Comparison of ENCODE assay signal across 9 cellular contexts in the genomic region with DNA sequence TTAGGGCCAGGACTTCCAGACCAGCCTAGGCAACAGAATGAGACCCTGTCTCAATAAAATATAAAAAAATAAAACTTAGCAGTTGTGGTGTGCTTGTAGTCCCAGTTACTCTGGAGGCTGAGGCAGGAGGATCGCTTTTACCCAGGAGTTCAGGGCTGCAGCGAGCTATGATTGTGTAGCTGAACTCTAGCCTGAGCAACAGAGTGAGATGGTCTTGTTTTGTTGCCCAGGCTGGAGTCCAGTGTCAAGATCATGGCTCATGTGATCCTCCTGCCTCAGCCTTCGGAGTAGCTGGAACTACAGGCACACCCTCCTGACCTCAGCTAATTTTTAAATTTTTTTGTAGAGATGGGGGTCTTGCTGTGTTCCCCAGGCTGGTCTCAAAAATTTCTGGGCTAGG. TPM values are rescaled to one million over a fixed set of nuclear protein-coding genes. Genes with fewer than 3 reads are reported as not detected.
DNase-seq lines count a peak whose midpoint lies in the region; ATAC-seq, FAIRE-seq and TF ChIP-seq lines count a peak whose summit lies in the region.
"Had no signal": no experiment of that assay in that cellular context is flagged by ENCODE, and none has a peak within 500 bp of the region (broad histone marks: within the 10 kb centered on the region; RNA-seq: fewer than 3 reads in every experiment).

No MANE protein-coding gene starts in this region.

- H4K20me1 ChIP-seq in GM12878 (ENCODE audit: control insufficient read depth, insufficient read depth): no peaks in the 10 kb centered on the region

- H3K4me1 Mint-ChIP-seq in activated naive CD4-positive, alpha-beta T cell treated with anti-CD3 and anti-CD28 coated beads, Interleukin-2, amount 50 U/mL, for 24 hours: peaks cover 25% of the 10 kb centered on the region

- intact Hi-C loops in GM12878 (cut with micrococcal nuclease; ENCODE audit: unreplicated experiment) (loop anchor here (5.0 to 10.0 kb wide), 2 partner anchors 150 to 1692 kb away; partner anchors contain the start of gene CALR), transverse colon (cut with DNase I; ENCODE audit: low total_unique reads) (loop anchor here (10.0 kb wide), 1 partner anchor 368 kb away; the partner anchor contains the start of genes IER2 and STX10)

- H3K9me3 ChIP-seq in GM12878 (replicated peaks; ENCODE audit: control insufficient read depth, insufficient read depth, low read length): no peaks in the 10 kb centered on the region
- no peaks in the 10 kb centered on the region for H3K9me3 ChIP-seq in muscle layer of duodenum (ENCODE audit: control insufficient read depth in 1 of 2, low read length in 2 of 2)
- H3K9me3 ChIP-seq in transverse colon: no peaks in the 10 kb centered on the region

- H3K27me3 ChIP-seq in GM12878 (replicated peaks in 1 of 2; ENCODE audit: control insufficient read depth in 2 of 2, insufficient read depth in 2 of 2, low read length in 1 of 2) (no peaks in the 10 kb centered on the region), muscle layer of duodenum (ENCODE audit: low read depth, low read length) (no peaks in the 10 kb centered on the region), transverse colon (no peaks in the 10 kb centered on the region)

- no peak for DNase-seq in activated naive CD4-positive, alpha-beta T cell treated with anti-CD3 and anti-CD28 coated beads, Interleukin-2, amount 50 U/mL, for 72 hours (ENCODE audit: low spot score in 2 of 2)
- DNase-seq in GM12878 (ENCODE audit: low read depth, low spot score) (no peak), transverse colon (no peak), germinal center (ENCODE audit: low spot score) (no peak), SHP77 (lab: John Stamatoyannopoulos, UW) (no peak)
- no peak for DNase-seq in NK-92 treated with Interleukin-12 subunit alpha and Interleukin-12 subunit beta, amount 100 ng/mL, for 24 hours (lab: John Stamatoyannopoulos, UW)
- DNase-seq: activated CD4-positive, CD25-positive, alpha-beta regulatory T cell treated with anti-CD3 and anti-CD28 coated beads, Interleukin-2, amount 50 U/mL, for 72 hours had no signal

- H3K4me3 Mint-ChIP-seq in activated naive CD4-positive, alpha-beta T cell treated with anti-CD3 and anti-CD28 coated beads, Interleukin-2, amount 50 U/mL, for 24 hours: no peak overlapping the region

- SMC1A ChIA-PET in GM12878 (lab: Charles Lee; ENCODE audit: uncharacterized antibody, unreplicated experiment): interaction anchor here (0.7 to 4.1 kb wide), 3 partner anchors 9 to 321 kb away, joined by 3 to 28 read pairs (median 4); no protein-coding TSS in a partner anchor

- H3K27ac ChIP-seq in GM12878 (ENCODE audit: control insufficient read depth, insufficient read depth) (peak overlapping the region; percentile 97), muscle layer of duodenum (ENCODE audit: low read length) (peak overlapping the region; percentile 93), transverse colon (peak overlapping the region; percentile 97 to 99 (median 98))

- TF ChIP-seq EP300 in GM12878 (IDR thresholded peaks at IDR 0.05; ENCODE audit: borderline replicate concordance in 1 of 2, control insufficient read depth in 1 of 2, low read depth in 2 of 2, low read length in 2 of 2) (no peak), transverse colon (IDR thresholded peaks at IDR 0.05; ENCODE audit: low read depth) (no peak)

- H2AFZ ChIP-seq in GM12878 (ENCODE audit: control insufficient read depth, low read depth, low read length): no peak overlapping the region

- POLR2A ChIA-PET in GM12878 (lab: Charles Lee): interaction anchor here (0.6 to 3.4 kb wide), 4 partner anchors 8 to 1188 kb away, joined by 3 to 66 read pairs (median 8); no protein-coding TSS in a partner anchor

- CTCF ChIA-PET in GM12878 (lab: Yijun Ruan, JAX): interaction anchor here (0.7 to 4.2 kb wide), 3 partner anchors 9 to 63 kb away, joined by 3 to 44 read pairs (median 22); no protein-coding TSS in a partner anchor

- in situ Hi-C loops in GM12878 (cut with MboI): no loop called here
- in situ Hi-C loops in transverse colon (cut with MboI; ENCODE audit: low pct_ligation_motif_present in 1 of 4, low pct_unique_long_range_greater_than_20kb in 1 of 4, low sequenced_read_pairs in 3 of 4): no loop called here

- H3K27me3 Mint-ChIP-seq in activated naive CD4-positive, alpha-beta T cell treated with anti-CD3 and anti-CD28 coated beads, Interleukin-2, amount 50 U/mL, for 24 hours: no peaks in the 10 kb centered on the region

- peaks cover 27% of the 10 kb centered on the region for H3K79me2 ChIP-seq in GM12878 (ENCODE audit: control insufficient read depth, insufficient read depth, low read length)

- no peak for ATAC-seq in activated naive CD4-positive, alpha-beta T cell treated with anti-CD3 and anti-CD28 coated beads, Interleukin-2, amount 50 U/mL, for 72 hours
- no peak for ATAC-seq in GM12878

- no TSS peak for BruUV-seq in GM12878 (replicated peaks; lab: Mats Ljungman, UMichigan)

- H3K36me3 ChIP-seq in GM12878 (ENCODE audit: control insufficient read depth in 2 of 2, insufficient read depth in 2 of 2, low read length in 1 of 2): no peaks in the 10 kb centered on the region
- H3K36me3 ChIP-seq in muscle layer of duodenum (ENCODE audit: control insufficient read depth in 1 of 2, insufficient read depth in 2 of 2, low read length in 2 of 2): peaks cover 0 to 18% of the 10 kb centered on the region in 2 donors
- H3K36me3 ChIP-seq in transverse colon: no peaks in the 10 kb centered on the region

- FAIRE-seq in GM12878 (lab: Jason Lieb, UNC): no peak

- RAD21 ChIA-PET in GM12878 (lab: Charles Lee; ENCODE audit: unreplicated experiment): interaction anchor here (1.7 to 4.5 kb wide), 2 partner anchors 9 kb away, joined by 5 to 49 read pairs; no protein-coding TSS in a partner anchor

- no peaks in the 10 kb centered on the region for H3K36me3 Mint-ChIP-seq in activated naive CD4-positive, alpha-beta T cell treated with anti-CD3 and anti-CD28 coated beads, Interleukin-2, amount 50 U/mL, for 24 hours
- H3K36me3 Mint-ChIP-seq in activated naive CD4-positive, alpha-beta T cell treated with anti-CD3 and anti-CD28 coated beads, Interleukin-2, amount 50 U/mL, for 72 hours: peaks cover 7 to 15% of the 10 kb centered on the region in 2 donors

- TF ChIP-seq CTCF in GM12878 (IDR thresholded peaks at IDR 0.05 in 2 of 3, conservative IDR thresholded peaks at IDR 0.05 in 1 of 3; ENCODE audit: control insufficient read depth in 2 of 3, extremely low read depth in 1 of 3, insufficient read depth in 1 of 3, low read depth in 3 of 3, low read length in 3 of 3) (no peak), transverse colon (IDR thresholded peaks at IDR 0.05) (no peak)

- no peak overlapping the region for H3K9ac ChIP-seq in GM12878 (ENCODE audit: control insufficient read depth, insufficient read depth, low read length)

- peaks cover 68% of the 10 kb centered on the region for H3K4me1 ChIP-seq in GM12878 (ENCODE audit: control insufficient read depth, insufficient read depth, low read length)
- peaks cover 30 to 35% of the 10 kb centered on the region in 2 donors for H3K4me1 ChIP-seq in muscle layer of duodenum (ENCODE audit: control insufficient read depth in 1 of 2, insufficient read depth in 2 of 2, low read length in 2 of 2)
- H3K4me1 ChIP-seq in transverse colon: peaks cover 46 to 82% (median 78%) of the 10 kb centered on the region in 4 donors

- no peak for TF ChIP-seq RAD21 in GM12878 (IDR thresholded peaks at IDR 0.05; ENCODE audit: insufficient read depth, low read depth, low read length)

- no peaks in the 10 kb centered on the region for H3K9me3 Mint-ChIP-seq in activated naive CD4-positive, alpha-beta T cell treated with anti-CD3 and anti-CD28 coated beads, Interleukin-2, amount 50 U/mL, for 24 hours
- no peaks in the 10 kb centered on the region for H3K9me3 Mint-ChIP-seq in activated naive CD4-positive, alpha-beta T cell treated with anti-CD3 and anti-CD28 coated beads, Interleukin-2, amount 50 U/mL, for 72 hours

- peak overlapping the region; percentile 24 for H3K27ac Mint-ChIP-seq in activated naive CD4-positive, alpha-beta T cell treated with anti-CD3 and anti-CD28 coated beads, Interleukin-2, amount 50 U/mL, for 24 hours
- H3K27ac Mint-ChIP-seq in activated naive CD4-positive, alpha-beta T cell treated with anti-CD3 and anti-CD28 coated beads, Interleukin-2, amount 50 U/mL, for 72 hours: peak overlapping the region in 1 of 2 donors; percentile 26

- TF ChIP-seq POLR2A in GM12878 (IDR thresholded peaks at IDR 0.05; ENCODE audit: low read depth, low read length) (no peak), transverse colon (IDR thresholded peaks at IDR 0.05) (no peak)

- WGBS in GM12878 (ENCODE audit: insufficient coverage, insufficient replicate concordance, low lambda C conversion rate, missing lambda C conversion rate): 88% methylated on average over 3 of the region's 3 CpGs
- WGBS in transverse colon (ENCODE audit: low coverage in 1 of 2), 2 donors: 87% methylated on average over 3 of the region's 3 CpGs; no CpG with 5 or more reads in 1 of the 2 donors

- H3K4me3 ChIP-seq in GM12878: no peak overlapping the region
- no peak overlapping the region for H3K4me3 ChIP-seq in muscle layer of duodenum (ENCODE audit: low read depth in 1 of 2, low read length in 2 of 2)
- H3K4me3 ChIP-seq in transverse colon: no peak overlapping the region

- no peak overlapping the region for H3K4me2 ChIP-seq in GM12878 (ENCODE audit: control insufficient read depth, insufficient read depth)

RNA-seq across cellular contexts. Expression of gene JUNB, which starts 4.3 kb away (rescaled TPM):
- total RNA-seq in activated naive CD4-positive, alpha-beta T cell treated with anti-CD3 and anti-CD28 coated beads, Interleukin-2, amount 50 U/mL, for 72 hours: 100 to 1,000 TPM; 400 to 402 TPM
- total RNA-seq in GM12878 (2013; cell fraction: nucleolus; rRNA removed): 202 and 232 TPM in 2 replicates
- total RNA-seq in GM12878 (2014; rRNA removed) (102 and 110 TPM in 2 replicates), GM12878 (2014; rRNA removed; fragmentation: Illumina TruSeq; extraction: Trizol) (15.2 and 17.0 TPM in 2 replicates), GM12878 (2021) (116 and 123 TPM in 2 replicates), transverse colon (100 to 1,000 TPM; 386 to 857 (median 664) TPM)
- 6.7 TPM for polyA plus RNA-seq in GM12878 (2011; ENCODE audit: low read depth)
- polyA plus RNA-seq in GM12878 (2011; rRNA removed) (17.2 and 65.1 TPM in 2 replicates), GM12878 (2014; fragmentation: Illumina TruSeq; extraction: Trizol) (0.51 and 4.8 TPM in 2 replicates), GM12878 (2014; fragmentation: Nextera tagmentation; extraction: Ambion mirVana) (1 to 10 TPM in 1 of 2 experiments, under 1 TPM in 1; 0.55 to 2.4 TPM), GM12878 (2014; rRNA removed) (144 and 154 TPM in 2 replicates), GM12878 (2016; fragmentation: Nextera tagmentation; extraction: Ambion mirVana) (10 to 100 TPM; 71.6 to 96.6 TPM)
- polyA plus RNA-seq in GM12878 (2011; cell fraction: cytosol; rRNA removed): 146 and 179 TPM in 2 replicates
- polyA plus RNA-seq in GM12878 (2011; cell fraction: nucleus; rRNA removed): 238 and 308 TPM in 2 replicates
- polyA plus RNA-seq in GM12878 (2012): 47.0 and 94.2 TPM in 2 replicates
- 20.8 and 48.9 TPM in 2 replicates for polyA minus RNA-seq in GM12878 (2011; rRNA and poly(A)+ RNA removed)
- polyA minus RNA-seq in GM12878 (2011; cell fraction: cytosol; rRNA and poly(A)+ RNA removed): 62.3 and 63.3 TPM in 2 replicates
- polyA minus RNA-seq in GM12878 (2011; cell fraction: nucleus; rRNA and poly(A)+ RNA removed): 99.1 and 140 TPM in 2 replicates

RNA-seq across cellular contexts. Expression of gene HOOK2, which starts 11.6 kb away (rescaled TPM):
- total RNA-seq in activated naive CD4-positive, alpha-beta T cell treated with anti-CD3 and anti-CD28 coated beads, Interleukin-2, amount 50 U/mL, for 72 hours: 10 to 100 TPM; 37.9 to 41.5 TPM
- 23.1 and 31.7 TPM in 2 replicates for total RNA-seq in GM12878 (2013; cell fraction: nucleolus; rRNA removed)
- 5.8 and 6.8 TPM in 2 replicates for total RNA-seq in GM12878 (2014; rRNA removed)
- total RNA-seq in GM12878 (2014; rRNA removed; fragmentation: Illumina TruSeq; extraction: Trizol): 3.4 and 3.8 TPM in 2 replicates
- total RNA-seq in GM12878 (2021): 6.4 and 8.3 TPM in 2 replicates
- 6.3 TPM for polyA plus RNA-seq in GM12878 (2011; ENCODE audit: low read depth)
- 3.3 and 3.5 TPM in 2 replicates for polyA plus RNA-seq in GM12878 (2011; rRNA removed)
- polyA plus RNA-seq in GM12878 (2011; cell fraction: cytosol; rRNA removed): 3.0 and 3.4 TPM in 2 replicates
- polyA plus RNA-seq in GM12878 (2011; cell fraction: nucleus; rRNA removed): 14.3 and 19.5 TPM in 2 replicates
- polyA plus RNA-seq in GM12878 (2012): 11.6 and 13.2 TPM in 2 replicates
- polyA plus RNA-seq in GM12878 (2014; fragmentation: Illumina TruSeq; extraction: Trizol): 4.4 and 5.6 TPM in 2 replicates
- polyA plus RNA-seq in GM12878 (2014; fragmentation: Nextera tagmentation; extraction: Ambion mirVana): 1 to 10 TPM; 1.5 TPM
- 8.6 and 9.6 TPM in 2 replicates for polyA plus RNA-seq in GM12878 (2014; rRNA removed)
- polyA plus RNA-seq in GM12878 (2016; fragmentation: Nextera tagmentation; extraction: Ambion mirVana): 1 to 10 TPM; 7.5 to 9.2 TPM
- 1.9 and 5.6 TPM in 2 replicates for polyA minus RNA-seq in GM12878 (2011; rRNA and poly(A)+ RNA removed)
- not detected in 2 replicates for polyA minus RNA-seq in GM12878 (2011; cell fraction: cytosol; rRNA and poly(A)+ RNA removed)
- polyA minus RNA-seq in GM12878 (2011; cell fraction: nucleus; rRNA and poly(A)+ RNA removed): 5.7 and 8.6 TPM in 2 replicates
- total RNA-seq in transverse colon: 100 to 1,000 TPM; 138 to 387 (median 215) TPM

RNA-seq across cellular contexts. Expression of gene PRDX2, which starts 14.7 kb away (rescaled TPM):
- 100 to 1,000 TPM; 317 to 357 TPM for total RNA-seq in activated naive CD4-positive, alpha-beta T cell treated with anti-CD3 and anti-CD28 coated beads, Interleukin-2, amount 50 U/mL, for 72 hours
- 52.5 and 53.2 TPM in 2 replicates for total RNA-seq in GM12878 (2013; cell fraction: nucleolus; rRNA removed)
- 367 and 392 TPM in 2 replicates for total RNA-seq in GM12878 (2014; rRNA removed)
- total RNA-seq in GM12878 (2014; rRNA removed; fragmentation: Illumina TruSeq; extraction: Trizol): 230 and 258 TPM in 2 replicates
- 274 and 279 TPM in 2 replicates for total RNA-seq in GM12878 (2021)
- 150 TPM for polyA plus RNA-seq in GM12878 (2011; ENCODE audit: low read depth)
- 45.7 and 93.0 TPM in 2 replicates for polyA plus RNA-seq in GM12878 (2011; rRNA removed)
- 234 and 251 TPM in 2 replicates for polyA plus RNA-seq in GM12878 (2011; cell fraction: cytosol; rRNA removed)
- polyA plus RNA-seq in GM12878 (2011; cell fraction: nucleus; rRNA removed): 136 and 184 TPM in 2 replicates
- polyA plus RNA-seq in GM12878 (2012): 214 and 229 TPM in 2 replicates
- polyA plus RNA-seq in GM12878 (2014; fragmentation: Illumina TruSeq; extraction: Trizol): 110 and 338 TPM in 2 replicates
- 100 to 1,000 TPM; 670 to 812 TPM for polyA plus RNA-seq in GM12878 (2014; fragmentation: Nextera tagmentation; extraction: Ambion mirVana)
- 327 and 338 TPM in 2 replicates for polyA plus RNA-seq in GM12878 (2014; rRNA removed)
- polyA plus RNA-seq in GM12878 (2016; fragmentation: Nextera tagmentation; extraction: Ambion mirVana): 100 to 1,000 TPM; 349 to 384 TPM
- 69.4 and 109 TPM in 2 replicates for polyA minus RNA-seq in GM12878 (2011; rRNA and poly(A)+ RNA removed)
- polyA minus RNA-seq in GM12878 (2011; cell fraction: cytosol; rRNA and poly(A)+ RNA removed): 53.4 and 56.9 TPM in 2 replicates
- 26.4 and 43.7 TPM in 2 replicates for polyA minus RNA-seq in GM12878 (2011; cell fraction: nucleus; rRNA and poly(A)+ RNA removed)
- total RNA-seq in transverse colon: 100 to 1,000 TPM; 172 to 357 (median 198) TPM

RNA-seq across cellular contexts. Expression of gene THSD8, which starts 14.9 kb away (rescaled TPM):
- 10 to 100 TPM; 39.4 to 42.7 TPM for total RNA-seq in activated naive CD4-positive, alpha-beta T cell treated with anti-CD3 and anti-CD28 coated beads, Interleukin-2, amount 50 U/mL, for 72 hours
- total RNA-seq in GM12878 (2013; cell fraction: nucleolus; rRNA removed): not detected in 2 replicates
- not detected in 2 replicates for total RNA-seq in GM12878 (2014; rRNA removed)
- total RNA-seq in GM12878 (2014; rRNA removed; fragmentation: Illumina TruSeq; extraction: Trizol): 0.69 TPM in 1 of 2 replicates, not detected in the other
- total RNA-seq in GM12878 (2021): 25.1 and 30.0 TPM in 2 replicates
- polyA plus RNA-seq in GM12878 (2011; ENCODE audit: low read depth): 3.9 TPM
- polyA plus RNA-seq in GM12878 (2011; rRNA removed): 5.6 and 8.8 TPM in 2 replicates
- polyA plus RNA-seq in GM12878 (2011; cell fraction: cytosol; rRNA removed): 0.33 and 0.57 TPM in 2 replicates
- 0.19 TPM in 1 of 2 replicates, not detected in the other for polyA plus RNA-seq in GM12878 (2011; cell fraction: nucleus; rRNA removed)
- polyA plus RNA-seq in GM12878 (2012): 7.8 and 13.1 TPM in 2 replicates
- polyA plus RNA-seq in GM12878 (2014; fragmentation: Illumina TruSeq; extraction: Trizol): 10.9 and 12.5 TPM in 2 replicates
- 10 to 100 TPM; 10.5 to 30.6 TPM for polyA plus RNA-seq in GM12878 (2014; fragmentation: Nextera tagmentation; extraction: Ambion mirVana)
- 0.11 and 0.24 TPM in 2 replicates for polyA plus RNA-seq in GM12878 (2014; rRNA removed)
- 10 to 100 TPM; 30.6 to 32.3 TPM for polyA plus RNA-seq in GM12878 (2016; fragmentation: Nextera tagmentation; extraction: Ambion mirVana)
- polyA minus RNA-seq in GM12878 (2011; rRNA and poly(A)+ RNA removed): 1.5 TPM in 1 of 2 replicates, not detected in the other
- not detected in 2 replicates for polyA minus RNA-seq in GM12878 (2011; cell fraction: cytosol; rRNA and poly(A)+ RNA removed)
- not detected in 2 replicates for polyA minus RNA-seq in GM12878 (2011; cell fraction: nucleus; rRNA and poly(A)+ RNA removed)
- 1 to 10 TPM in 1 of 4 donors, not detected in 3; 1.6 TPM for total RNA-seq in transverse colon

RNA-seq across cellular contexts. Expression of gene RNASEH2A, which starts 19.4 kb away (rescaled TPM):
- 10 to 100 TPM; 37.0 to 41.4 TPM for total RNA-seq in activated naive CD4-positive, alpha-beta T cell treated with anti-CD3 and anti-CD28 coated beads, Interleukin-2, amount 50 U/mL, for 72 hours
- total RNA-seq in GM12878 (2013; cell fraction: nucleolus; rRNA removed): 11.0 and 13.0 TPM in 2 replicates
- 41.7 and 46.9 TPM in 2 replicates for total RNA-seq in GM12878 (2014; rRNA removed)
- 35.2 and 39.6 TPM in 2 replicates for total RNA-seq in GM12878 (2014; rRNA removed; fragmentation: Illumina TruSeq; extraction: Trizol)
- total RNA-seq in GM12878 (2021): 41.2 and 43.8 TPM in 2 replicates
- polyA plus RNA-seq in GM12878 (2011; ENCODE audit: low read depth): 10.0 TPM
- polyA plus RNA-seq in GM12878 (2011; rRNA removed): 20.3 and 35.4 TPM in 2 replicates
- polyA plus RNA-seq in GM12878 (2011; cell fraction: cytosol; rRNA removed): 72.8 and 73.4 TPM in 2 replicates
- 36.7 and 45.4 TPM in 2 replicates for polyA plus RNA-seq in GM12878 (2011; cell fraction: nucleus; rRNA removed)
- polyA plus RNA-seq in GM12878 (2012): 24.3 and 28.4 TPM in 2 replicates
- 10.4 and 30.7 TPM in 2 replicates for polyA plus RNA-seq in GM12878 (2014; fragmentation: Illumina TruSeq; extraction: Trizol)
- 10 to 100 TPM; 17.4 to 19.1 TPM for polyA plus RNA-seq in GM12878 (2014; fragmentation: Nextera tagmentation; extraction: Ambion mirVana)
- polyA plus RNA-seq in GM12878 (2014; rRNA removed): 54.4 and 65.3 TPM in 2 replicates
- polyA plus RNA-seq in GM12878 (2016; fragmentation: Nextera tagmentation; extraction: Ambion mirVana): 100 to 1,000 TPM in 1 of 2 experiments, 10 to 100 TPM in 1; 95.0 to 103 TPM
- 43.2 and 60.1 TPM in 2 replicates for polyA minus RNA-seq in GM12878 (2011; rRNA and poly(A)+ RNA removed)
- polyA minus RNA-seq in GM12878 (2011; cell fraction: cytosol; rRNA and poly(A)+ RNA removed): 21.4 and 24.6 TPM in 2 replicates
- 9.1 and 17.9 TPM in 2 replicates for polyA minus RNA-seq in GM12878 (2011; cell fraction: nucleus; rRNA and poly(A)+ RNA removed)
- 10 to 100 TPM in 1 of 4 donors, 1 to 10 TPM in 2, not detected in 1; 2.7 to 17.5 (median 4.0) TPM for total RNA-seq in transverse colon
